6 cellular contexts compared by ENCODE assay signal in genomic region chr4:22521240-22521639, GRCh38.
"Had no signal": no experiment of that assay in that cellular context is flagged by ENCODE, and none has a peak within 500 bp of the region (broad histone marks: within the 10 kb centered on the region; RNA-seq: fewer than 3 reads in every experiment).

No MANE protein-coding gene starts in this region.

- DNase-seq: IMR-90, KBM-7, KG1 had no signal

- H3K4me3 ChIP-seq: K562 had no signal

- H3K27ac ChIP-seq: HL-60 had no signal

- FAIRE-seq: HTR-8/SVneo, K562 had no signal

- ATAC-seq: K562 had no signal
